In the genomic region with DNA sequence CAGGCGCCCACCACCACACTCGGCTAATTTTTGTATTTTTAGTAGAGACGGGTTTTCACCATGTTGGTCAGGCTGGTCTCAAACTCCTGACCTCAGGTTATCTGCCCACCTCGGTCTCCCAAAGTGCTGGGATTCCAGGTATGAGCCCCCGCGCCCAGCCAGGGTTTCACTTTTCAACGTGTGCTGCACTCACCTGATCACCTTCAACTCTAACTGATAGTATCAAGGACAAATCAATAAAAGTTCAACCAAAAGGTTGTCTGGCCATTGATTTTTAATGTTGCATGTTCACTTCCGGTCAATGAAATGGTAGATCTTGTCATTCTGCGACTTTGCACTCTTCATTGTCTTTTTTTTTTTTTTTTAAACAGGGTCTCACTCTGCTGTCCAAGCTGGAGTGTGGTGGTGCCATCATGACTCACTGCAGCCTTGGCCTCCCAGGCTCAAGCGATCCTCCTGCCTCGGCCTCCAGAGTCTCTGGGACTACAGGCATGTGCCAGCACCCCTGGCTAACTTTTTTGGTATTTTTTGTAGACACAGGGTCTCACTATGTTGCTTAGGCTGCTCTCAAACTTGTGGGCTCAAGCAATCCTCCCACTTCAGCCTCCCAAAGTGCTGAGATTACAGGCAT, we compare ENCODE assay signal across 23 cellular contexts.
"Had no signal": no experiment of that assay in that cellular context is flagged by ENCODE, and none has a peak within 500 bp of the region (broad histone marks: within the 10 kb centered on the region; RNA-seq: fewer than 3 reads in every experiment).

No MANE protein-coding gene starts in this region.

- H3K4me1 ChIP-seq: body of pancreas had no signal

- H3K4me3 Mint-ChIP-seq: activated CD4-positive, alpha-beta T cell treated with anti-CD3 and anti-CD28 coated beads, Interleukin-2, amount 10 ng/mL, durations not matched to agents 24 days and 14 days; activated CD8-positive, alpha-beta T cell treated with anti-CD3 and anti-CD28 coated beads, Interleukin-2, amount 10 ng/mL, durations not matched to agents 7 days and 5 days; activated naive CD8-positive, alpha-beta T cell treated with anti-CD3 and anti-CD28 coated beads, Interleukin-2, amount 10 ng/mL, durations not matched to agents 7 days and 5 days; activated T-cell treated with anti-CD3 and anti-CD28 coated beads, Interleukin-2, amount 50 U/mL, for 24 hours; T-helper 1 cell treated with Interleukin-12 subunit alpha and Interleukin-12 subunit beta and Interleukin-4 antibody, amounts not matched to agents 30 μg/mL and 1 μg/mL, for 36 hours; T-helper 2 cell treated with Interferon-gamma antibody and Interleukin-4, amounts not matched to agents 5 μg/mL and 100 μg/mL, for 36 hours had no signal

- DNase-seq: activated CD4-positive, alpha-beta T cell treated with anti-CD3 and anti-CD28 coated beads, Interleukin-2, amount 10 ng/mL, durations not matched to agents 24 days and 14 days; activated CD4-positive, alpha-beta T cell treated with anti-CD3 and anti-CD28 coated beads, Interleukin-2, amount 50 U/mL, for 4 hours; activated CD8-positive, alpha-beta T cell treated with anti-CD3 and anti-CD28 coated beads, Interleukin-2, amount 10 ng/mL, durations not matched to agents 7 days and 5 days; activated naive CD4-positive, alpha-beta T cell treated with anti-CD3 and anti-CD28 coated beads, Interleukin-2, amount 50 U/mL, for 16 hours; activated naive CD8-positive, alpha-beta T cell treated with anti-CD3 and anti-CD28 coated beads, Interleukin-2, amount 10 ng/mL, durations not matched to agents 7 days and 5 days; activated T-cell treated with anti-CD3 and anti-CD28 coated beads, Interleukin-2, amount 50 U/mL, for 24 hours; body of pancreas; caudate nucleus; cerebellar nuclear complex; Karpas-422; NCI-H1092 treated with DMSO at 0.1 percent for 48 hours; NCI-H1417; NCI-H1930; NCI-H2081 treated with DMSO at 0.1 percent for 48 hours; NCI-H345; NCI-H524 treated with DMSO at 0.1 percent for 48 hours; SHP77 treated with DMSO at 0.1 percent for 48 hours; SK-N-SH had no signal

- H3K4me2 ChIP-seq: SK-N-SH had no signal

- ATAC-seq: activated CD8-positive, alpha-beta T cell treated with anti-CD3 and anti-CD28 coated beads, Interleukin-2, amount 10 ng/mL, durations not matched to agents 7 days and 5 days; body of pancreas; Panc1 had no signal

- H3K9me3 Mint-ChIP-seq: activated CD4-positive, alpha-beta T cell treated with anti-CD3 and anti-CD28 coated beads, Interleukin-2, amount 10 ng/mL, durations not matched to agents 24 days and 14 days; activated naive CD8-positive, alpha-beta T cell treated with anti-CD3 and anti-CD28 coated beads, Interleukin-2, amount 10 ng/mL, durations not matched to agents 7 days and 5 days; activated T-cell treated with anti-CD3 and anti-CD28 coated beads, Interleukin-2, amount 50 U/mL, for 24 hours; activated T-helper 2 cell treated with anti-CD3 and anti-CD28 coated beads, Interferon-gamma antibody, Interleukin-2, Interleukin-4, amounts not matched to agents 10 μg/mL and 5 μg/mL and 100 μg/mL, durations not matched to agents 14 hours and 24 hours and 36 hours; T-helper 1 cell treated with Interleukin-12 subunit alpha and Interleukin-12 subunit beta and Interleukin-4 antibody, amounts not matched to agents 30 μg/mL and 1 μg/mL, for 36 hours; T-helper 2 cell treated with Interferon-gamma antibody and Interleukin-4, amounts not matched to agents 5 μg/mL and 100 μg/mL, for 36 hours had no signal

- H3K9me3 ChIP-seq: body of pancreas, SJSA1, SK-N-SH had no signal

- H3K4me1 Mint-ChIP-seq: activated CD4-positive, alpha-beta T cell treated with anti-CD3 and anti-CD28 coated beads, Interleukin-2, amount 10 ng/mL, durations not matched to agents 24 days and 14 days had no signal

- H3K9ac ChIP-seq: SK-N-SH had no signal

- H3K27me3 Mint-ChIP-seq: activated CD4-positive, alpha-beta T cell treated with anti-CD3 and anti-CD28 coated beads, Interleukin-2, amount 10 ng/mL, durations not matched to agents 24 days and 14 days; activated naive CD8-positive, alpha-beta T cell treated with anti-CD3 and anti-CD28 coated beads, Interleukin-2, amount 10 ng/mL, durations not matched to agents 7 days and 5 days; activated T-cell treated with anti-CD3 and anti-CD28 coated beads, Interleukin-2, amount 50 U/mL, for 24 hours had no signal

- H3K27me3 ChIP-seq: body of pancreas, SJSA1 had no signal

- H3K27ac ChIP-seq: body of pancreas, SJSA1 had no signal

- H3K36me3 ChIP-seq: SJSA1 had no signal

- H3K27ac Mint-ChIP-seq: activated CD4-positive, alpha-beta T cell treated with anti-CD3 and anti-CD28 coated beads, Interleukin-2, amount 10 ng/mL, durations not matched to agents 24 days and 14 days; activated naive CD8-positive, alpha-beta T cell treated with anti-CD3 and anti-CD28 coated beads, Interleukin-2, amount 10 ng/mL, durations not matched to agents 7 days and 5 days; activated T-cell treated with anti-CD3 and anti-CD28 coated beads, Interleukin-2, amount 50 U/mL, for 24 hours; activated T-helper 2 cell treated with anti-CD3 and anti-CD28 coated beads, Interferon-gamma antibody, Interleukin-2, Interleukin-4, amounts not matched to agents 10 μg/mL and 5 μg/mL and 100 μg/mL, durations not matched to agents 14 hours and 24 hours and 36 hours; T-helper 1 cell treated with Interleukin-12 subunit alpha and Interleukin-12 subunit beta and Interleukin-4 antibody, amounts not matched to agents 30 μg/mL and 1 μg/mL, for 36 hours; T-helper 2 cell treated with Interferon-gamma antibody and Interleukin-4, amounts not matched to agents 5 μg/mL and 100 μg/mL, for 36 hours had no signal

- H3K4me3 ChIP-seq: body of pancreas, SJSA1 had no signal
